30 cellular contexts compared by ENCODE assay signal in the genomic region with DNA sequence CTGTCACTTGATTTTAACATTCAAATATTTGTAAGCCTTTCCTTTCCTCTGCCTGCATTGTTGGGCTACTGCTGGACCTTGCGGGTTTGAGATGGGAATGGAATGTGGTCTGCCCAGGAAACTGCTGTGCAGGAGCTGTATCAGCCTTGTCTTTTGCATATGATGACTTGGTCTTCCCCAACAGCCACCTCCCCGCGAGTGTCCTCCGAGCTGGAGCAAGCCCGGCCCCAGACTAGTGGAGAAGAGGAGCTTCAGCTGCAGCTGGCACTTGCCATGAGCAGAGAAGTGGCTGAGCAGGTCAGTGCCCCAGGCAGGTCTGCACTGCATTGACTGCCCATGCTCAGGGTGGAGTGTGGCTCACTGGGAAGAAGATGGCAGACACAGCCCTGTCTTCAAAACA. TPM values are rescaled to one million over a fixed set of nuclear protein-coding genes. Genes with fewer than 3 reads are reported as not detected.
DNase-seq lines count a peak whose midpoint lies in the region; ATAC-seq, FAIRE-seq and TF ChIP-seq lines count a peak whose summit lies in the region.
"Had no signal": no experiment of that assay in that cellular context is flagged by ENCODE, and none has a peak within 500 bp of the region (broad histone marks: within the 10 kb centered on the region; RNA-seq: fewer than 3 reads in every experiment).

No MANE protein-coding gene starts in this region.

- TF ChIP-seq CTCF in RWPE1 (conservative IDR thresholded peaks at IDR 0.05; ENCODE audit: low read depth) (no peak), foreskin keratinocyte (conservative IDR thresholded peaks at IDR 0.05) (no peak)

- peak; percentile 20 for ATAC-seq in foreskin keratinocyte
- no peak for ATAC-seq in HG02870 (IDR thresholded peaks at IDR 0.05; ENCODE audit: unreplicated experiment)
- no peak for ATAC-seq in GM18498 (IDR thresholded peaks at IDR 0.05; ENCODE audit: unreplicated experiment)
- ATAC-seq: activated CD4-positive, CD25-positive, alpha-beta regulatory T cell treated with anti-CD3 and anti-CD28 coated beads, Interleukin-2, amount 50 U/mL, for 24 hours; effector memory CD8-positive, alpha-beta T cell; esophagus mucosa; upper lobe of right lung had no signal

- no peak for TF ChIP-seq POLR2A in GM12891 (IDR thresholded peaks at IDR 0.05; ENCODE audit: low read depth, low read length)

- POLR2A ChIA-PET in RWPE1 (lab: Yijun Ruan, JAX; ENCODE audit: low non-redundant PET): no interaction called here

- peak; percentile 23 for FAIRE-seq in GM12891 (lab: Jason Lieb, UNC)

- intact Hi-C loops in posterior vena cava (cut with DNase I): no loop called here

- CTCF ChIA-PET in RWPE1 (lab: Yijun Ruan, JAX): interaction anchor here (0.6 kb wide), 1 partner anchor 1296 kb away, joined by 4 read pairs; no protein-coding TSS in a partner anchor

- H3K4me1 ChIP-seq in foreskin keratinocyte: no peaks in the 10 kb centered on the region
- H3K4me1 ChIP-seq: BE2C had no signal

- DNase-seq in GM12891 (ENCODE audit: insufficient read length, low spot score) (no peak), RWPE1 (ENCODE audit: low spot score) (no peak), foreskin keratinocyte (peak in 1 of 2 donors; percentile 35), posterior vena cava (ENCODE audit: low spot score) (peak; percentile 59), NCI-H1105 (lab: John Stamatoyannopoulos, UW) (no peak), DMS 273 treated with DMSO at 0.1 percent for 48 hours (lab: John Stamatoyannopoulos, UW) (no peak)
- DNase-seq: ACHN; activated CD4-positive, alpha-beta T cell treated with anti-CD3 and anti-CD28 coated beads, Interleukin-2, amount 50 U/mL, for 48 hours; activated naive CD4-positive, alpha-beta T cell treated with anti-CD3 and anti-CD28 coated beads for 36 hours; BE2C; Caco-2; DND-41; effector memory CD8-positive, alpha-beta T cell; foreskin fibroblast; GM23248; KBM-7; MM.1S; naive B cell; NCI-H1417 treated with DMSO at 0.1 percent for 48 hours; NCI-H2081; NCI-H345; NCI-H774; stomach had no signal

- no peaks in the 10 kb centered on the region for H3K27me3 ChIP-seq in foreskin keratinocyte
- H3K27me3 ChIP-seq: BE2C, stomach, upper lobe of right lung had no signal

- H3K27ac ChIP-seq in RWPE1 (peak overlapping the region; percentile 13; the same call in 1 of the 2 replicates), foreskin keratinocyte (no peak overlapping the region)
- H3K27ac ChIP-seq: coronary artery, GM23248, skin epidermis, stomach, upper lobe of right lung had no signal

TF ChIP-seq in GM12891, 5 proteins besides CTCF, POLR2A, EP300 and RAD21:
- no peak for TF ChIP-seq TAF1 (IDR thresholded peaks at IDR 0.05; ENCODE audit: low read depth, low read length)
- TF ChIP-seq POU2F2 (IDR thresholded peaks at IDR 0.05; ENCODE audit: low read depth, low read length): no peak
- TF ChIP-seq PAX5 (IDR thresholded peaks at IDR 0.05; ENCODE audit: insufficient read depth, low read length, severe bottlenecking): no peak
- no peak for TF ChIP-seq SPI1 (IDR thresholded peaks at IDR 0.05; ENCODE audit: low read depth, low read length)
- TF ChIP-seq POLR2AphosphoS5 (IDR thresholded peaks at IDR 0.05; ENCODE audit: low read depth, low read length): no peak

RNA-seq across cellular contexts. Expression of gene B9D1, which starts 52.8 kb away (rescaled TPM):
- polyA plus RNA-seq in GM12891 (2012; ENCODE audit: low read depth, missing spikeins): 15.3 TPM
- total RNA-seq in foreskin keratinocyte (32.6 and 34.7 TPM in 2 replicates), posterior vena cava (1 to 10 TPM; 7.7 to 9.8 TPM)
- polyA plus RNA-seq in foreskin keratinocyte: 46.6 and 52.2 TPM in 2 replicates
